ENCODE assay signal across 8 cellular contexts in genomic region chr18:10015941-10016819, GRCh38.
A peak's percentile ranks its signal among the peaks of the same experiment; 100 is the strongest.
DNase-seq lines count a peak whose midpoint lies in the region; ATAC-seq and TF ChIP-seq lines count a peak whose summit lies in the region.

No MANE protein-coding gene starts in this region.

- H3K4me1 ChIP-seq in fibroblast of lung (ENCODE audit: control insufficient read depth, extremely low read depth, insufficient read depth, low read length) = peaks cover 18% of the 10 kb centered on the region

- no peak overlapping the region for H3K4me3 ChIP-seq in fibroblast of lung (replicated peaks in 1 of 4; ENCODE audit: control extremely low read depth in 1 of 4, insufficient read depth in 1 of 4, low read depth in 3 of 4, low read length in 4 of 4)

- peak overlapping the region; percentile 68 for H3K4me2 ChIP-seq in fibroblast of lung (ENCODE audit: extremely low read depth, insufficient read depth, low read length)

- DNase-seq in EH (ENCODE audit: low read depth) (peak; percentile 99), NOMO-1 treated with DMSO at 0.1 percent for 48 hours (lab: John Stamatoyannopoulos, UW; ENCODE audit: unreplicated experiment) (peak; percentile 80), fibroblast of lung (ENCODE audit: low read depth in 2 of 2) (peak; percentile 90 to 96), pons (ENCODE audit: low spot score) (peak; percentile 38), DMS79 (lab: John Stamatoyannopoulos, UW) (no peak)

- H3K79me2 ChIP-seq in fibroblast of lung (ENCODE audit: control insufficient read depth, insufficient read depth, low read length) = no peaks in the 10 kb centered on the region

- ATAC-seq in GM18873 (IDR thresholded peaks at IDR 0.05; ENCODE audit: low FRiP score, unreplicated experiment) (no peak), GM21717 (IDR thresholded peaks at IDR 0.05; ENCODE audit: unreplicated experiment) (no peak), HG03280 (IDR thresholded peaks at IDR 0.05; ENCODE audit: unreplicated experiment) (no peak)

- no peaks in the 10 kb centered on the region for H3K27me3 ChIP-seq in fibroblast of lung (ENCODE audit: control insufficient read depth, insufficient read depth, low read length)

- H3K9me3 ChIP-seq in fibroblast of lung (ENCODE audit: control insufficient read depth, insufficient read depth, low read depth, low read length) = no peaks in the 10 kb centered on the region

- TF ChIP-seq CTCF in fibroblast of lung (conservative IDR thresholded peaks at IDR 0.05 in 1 of 2, IDR thresholded peaks at IDR 0.05 in 1 of 2; ENCODE audit: low read depth in 1 of 2, low read length in 2 of 2) = peak; percentile 57 to 60

- no peaks in the 10 kb centered on the region for H3K36me3 ChIP-seq in fibroblast of lung (ENCODE audit: control insufficient read depth, insufficient read depth, low read length)

- no peak overlapping the region for H3K9ac ChIP-seq in fibroblast of lung (ENCODE audit: insufficient read depth, low read length)

- peak overlapping the region; percentile 45 for H2AFZ ChIP-seq in fibroblast of lung (ENCODE audit: low read length)

- peak overlapping the region; percentile 66 for H3K27ac ChIP-seq in fibroblast of lung (ENCODE audit: insufficient read depth, low read length)

- no peaks in the 10 kb centered on the region for H4K20me1 ChIP-seq in fibroblast of lung (ENCODE audit: control insufficient read depth, extremely low read depth, insufficient read depth, low read length)
